ENCODE assay signal across 1 cellular context in genomic region chr16:31198207-31198882, GRCh38.
TF ChIP-seq lines count a peak whose summit lies in the region.

No MANE protein-coding gene starts in this region.

TF ChIP-seq in GM23338, 12 proteins besides CTCF, POLR2A, EP300 and RAD21 (continued from another document):
- TF ChIP-seq ETS1 (IDR thresholded peaks at IDR 0.05) (no peak), REST (IDR thresholded peaks at IDR 0.05; ENCODE audit: unreplicated experiment) (no peak), ZNF462 (CRISPR knock-in tag; IDR thresholded peaks at IDR 0.05) (no peak)
TF ChIP-seq in GM23338: peak in this region for 0.
